In the genomic region with DNA sequence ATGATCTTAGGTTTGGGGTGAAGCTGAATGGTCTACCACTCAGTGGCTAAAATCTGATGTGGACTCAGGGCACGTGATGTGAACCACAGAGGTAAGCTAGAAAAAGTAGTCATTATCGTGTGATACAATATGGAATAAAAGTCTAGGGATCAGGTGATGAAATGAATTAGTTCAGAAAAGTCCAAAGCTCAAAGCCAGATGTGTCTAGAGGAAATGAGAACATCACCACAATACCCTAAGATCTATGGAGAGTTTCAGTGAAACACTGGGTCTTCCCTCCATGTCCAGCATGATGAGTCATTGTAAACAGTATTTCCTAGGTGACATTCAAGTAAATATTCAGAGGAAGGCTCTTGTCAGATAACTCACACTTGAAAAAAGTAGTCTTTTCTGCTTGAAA, we compare ENCODE assay signal across 1 cellular context.
TF ChIP-seq lines count a peak whose summit lies in the region.

No MANE protein-coding gene starts in this region.

TF ChIP-seq in K562, 482 proteins besides CTCF, POLR2A, EP300 and RAD21 (continued from another document and continues in another):
- TF ChIP-seq, protein P1, sequence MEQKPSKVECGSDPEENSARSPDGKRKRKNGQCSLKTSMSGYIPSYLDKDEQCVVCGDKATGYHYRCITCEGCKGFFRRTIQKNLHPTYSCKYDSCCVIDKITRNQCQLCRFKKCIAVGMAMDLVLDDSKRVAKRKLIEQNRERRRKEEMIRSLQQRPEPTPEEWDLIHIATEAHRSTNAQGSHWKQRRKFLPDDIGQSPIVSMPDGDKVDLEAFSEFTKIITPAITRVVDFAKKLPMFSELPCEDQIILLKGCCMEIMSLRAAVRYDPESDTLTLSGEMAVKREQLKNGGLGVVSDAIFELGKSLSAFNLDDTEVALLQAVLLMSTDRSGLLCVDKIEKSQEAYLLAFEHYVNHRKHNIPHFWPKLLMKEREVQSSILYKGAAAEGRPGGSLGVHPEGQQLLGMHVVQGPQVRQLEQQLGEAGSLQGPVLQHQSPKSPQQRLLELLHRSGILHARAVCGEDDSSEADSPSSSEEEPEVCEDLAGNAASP (IDR thresholded peaks at IDR 0.05): no peak
- TF ChIP-seq TARDBP (IDR thresholded peaks at IDR 0.05): no peak
- TF ChIP-seq, protein P2, sequence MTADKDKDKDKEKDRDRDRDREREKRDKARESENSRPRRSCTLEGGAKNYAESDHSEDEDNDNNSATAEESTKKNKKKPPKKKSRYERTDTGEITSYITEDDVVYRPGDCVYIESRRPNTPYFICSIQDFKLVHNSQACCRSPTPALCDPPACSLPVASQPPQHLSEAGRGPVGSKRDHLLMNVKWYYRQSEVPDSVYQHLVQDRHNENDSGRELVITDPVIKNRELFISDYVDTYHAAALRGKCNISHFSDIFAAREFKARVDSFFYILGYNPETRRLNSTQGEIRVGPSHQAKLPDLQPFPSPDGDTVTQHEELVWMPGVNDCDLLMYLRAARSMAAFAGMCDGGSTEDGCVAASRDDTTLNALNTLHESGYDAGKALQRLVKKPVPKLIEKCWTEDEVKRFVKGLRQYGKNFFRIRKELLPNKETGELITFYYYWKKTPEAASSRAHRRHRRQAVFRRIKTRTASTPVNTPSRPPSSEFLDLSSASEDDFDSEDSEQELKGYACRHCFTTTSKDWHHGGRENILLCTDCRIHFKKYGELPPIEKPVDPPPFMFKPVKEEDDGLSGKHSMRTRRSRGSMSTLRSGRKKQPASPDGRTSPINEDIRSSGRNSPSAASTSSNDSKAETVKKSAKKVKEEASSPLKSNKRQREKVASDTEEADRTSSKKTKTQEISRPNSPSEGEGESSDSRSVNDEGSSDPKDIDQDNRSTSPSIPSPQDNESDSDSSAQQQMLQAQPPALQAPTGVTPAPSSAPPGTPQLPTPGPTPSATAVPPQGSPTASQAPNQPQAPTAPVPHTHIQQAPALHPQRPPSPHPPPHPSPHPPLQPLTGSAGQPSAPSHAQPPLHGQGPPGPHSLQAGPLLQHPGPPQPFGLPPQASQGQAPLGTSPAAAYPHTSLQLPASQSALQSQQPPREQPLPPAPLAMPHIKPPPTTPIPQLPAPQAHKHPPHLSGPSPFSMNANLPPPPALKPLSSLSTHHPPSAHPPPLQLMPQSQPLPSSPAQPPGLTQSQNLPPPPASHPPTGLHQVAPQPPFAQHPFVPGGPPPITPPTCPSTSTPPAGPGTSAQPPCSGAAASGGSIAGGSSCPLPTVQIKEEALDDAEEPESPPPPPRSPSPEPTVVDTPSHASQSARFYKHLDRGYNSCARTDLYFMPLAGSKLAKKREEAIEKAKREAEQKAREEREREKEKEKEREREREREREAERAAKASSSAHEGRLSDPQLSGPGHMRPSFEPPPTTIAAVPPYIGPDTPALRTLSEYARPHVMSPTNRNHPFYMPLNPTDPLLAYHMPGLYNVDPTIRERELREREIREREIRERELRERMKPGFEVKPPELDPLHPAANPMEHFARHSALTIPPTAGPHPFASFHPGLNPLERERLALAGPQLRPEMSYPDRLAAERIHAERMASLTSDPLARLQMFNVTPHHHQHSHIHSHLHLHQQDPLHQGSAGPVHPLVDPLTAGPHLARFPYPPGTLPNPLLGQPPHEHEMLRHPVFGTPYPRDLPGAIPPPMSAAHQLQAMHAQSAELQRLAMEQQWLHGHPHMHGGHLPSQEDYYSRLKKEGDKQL (CRISPR knock-in tag; IDR thresholded peaks at IDR 0.05; ENCODE audit: borderline replicate concordance): no peak
- TF ChIP-seq, protein P3, sequence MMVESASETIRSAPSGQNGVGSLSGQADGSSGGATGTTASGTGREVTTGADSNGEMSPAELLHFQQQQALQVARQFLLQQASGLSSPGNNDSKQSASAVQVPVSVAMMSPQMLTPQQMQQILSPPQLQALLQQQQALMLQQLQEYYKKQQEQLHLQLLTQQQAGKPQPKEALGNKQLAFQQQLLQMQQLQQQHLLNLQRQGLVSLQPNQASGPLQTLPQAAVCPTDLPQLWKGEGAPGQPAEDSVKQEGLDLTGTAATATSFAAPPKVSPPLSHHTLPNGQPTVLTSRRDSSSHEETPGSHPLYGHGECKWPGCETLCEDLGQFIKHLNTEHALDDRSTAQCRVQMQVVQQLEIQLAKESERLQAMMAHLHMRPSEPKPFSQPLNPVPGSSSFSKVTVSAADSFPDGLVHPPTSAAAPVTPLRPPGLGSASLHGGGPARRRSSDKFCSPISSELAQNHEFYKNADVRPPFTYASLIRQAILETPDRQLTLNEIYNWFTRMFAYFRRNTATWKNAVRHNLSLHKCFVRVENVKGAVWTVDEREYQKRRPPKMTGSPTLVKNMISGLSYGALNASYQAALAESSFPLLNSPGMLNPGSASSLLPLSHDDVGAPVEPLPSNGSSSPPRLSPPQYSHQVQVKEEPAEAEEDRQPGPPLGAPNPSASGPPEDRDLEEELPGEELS (CRISPR knock-in tag; IDR thresholded peaks at IDR 0.05; ENCODE audit: borderline replicate concordance): no peak
- no peak for TF ChIP-seq RBBP5 (IDR thresholded peaks at IDR 0.05; ENCODE audit: borderline replicate concordance, insufficient read depth, low read length, poor library complexity, severe bottlenecking)
- no peak for TF ChIP-seq SRSF1 (IDR thresholded peaks at IDR 0.05; ENCODE audit: low read depth, low read length)
- TF ChIP-seq CREBBP (IDR thresholded peaks at IDR 0.05; ENCODE audit: low read depth, low read length): no peak
- no peak for TF ChIP-seq MAFF (IDR thresholded peaks at IDR 0.05; ENCODE audit: low read length)
- no peak for TF ChIP-seq RBM25 (IDR thresholded peaks at IDR 0.05; ENCODE audit: low read depth, low read length, severe bottlenecking)
- TF ChIP-seq ZNF232 (CRISPR knock-in tag; IDR thresholded peaks at IDR 0.05): no peak
- no peak for TF ChIP-seq ELF1 (tag; IDR thresholded peaks at IDR 0.05)
- TF ChIP-seq, protein P4, sequence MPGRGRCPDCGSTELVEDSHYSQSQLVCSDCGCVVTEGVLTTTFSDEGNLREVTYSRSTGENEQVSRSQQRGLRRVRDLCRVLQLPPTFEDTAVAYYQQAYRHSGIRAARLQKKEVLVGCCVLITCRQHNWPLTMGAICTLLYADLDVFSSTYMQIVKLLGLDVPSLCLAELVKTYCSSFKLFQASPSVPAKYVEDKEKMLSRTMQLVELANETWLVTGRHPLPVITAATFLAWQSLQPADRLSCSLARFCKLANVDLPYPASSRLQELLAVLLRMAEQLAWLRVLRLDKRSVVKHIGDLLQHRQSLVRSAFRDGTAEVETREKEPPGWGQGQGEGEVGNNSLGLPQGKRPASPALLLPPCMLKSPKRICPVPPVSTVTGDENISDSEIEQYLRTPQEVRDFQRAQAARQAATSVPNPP (IDR thresholded peaks at IDR 0.05; ENCODE audit: borderline replicate concordance, insufficient read depth, insufficient read length): no peak
- peak; percentile 99 for TF ChIP-seq FOXJ2 (tag; IDR thresholded peaks at IDR 0.05)
- no peak for TF ChIP-seq ZNF431 (CRISPR knock-in tag; IDR thresholded peaks at IDR 0.05)
- TF ChIP-seq JUN (IDR thresholded peaks at IDR 0.05; ENCODE audit: borderline replicate concordance, low read depth, low read length): peak; percentile 73; the same call in 1 of the 2 replicates
- no peak for TF ChIP-seq JUN (CRISPR knock-in tag; IDR thresholded peaks at IDR 0.05; ENCODE audit: borderline replicate concordance)
- TF ChIP-seq, protein P5, sequence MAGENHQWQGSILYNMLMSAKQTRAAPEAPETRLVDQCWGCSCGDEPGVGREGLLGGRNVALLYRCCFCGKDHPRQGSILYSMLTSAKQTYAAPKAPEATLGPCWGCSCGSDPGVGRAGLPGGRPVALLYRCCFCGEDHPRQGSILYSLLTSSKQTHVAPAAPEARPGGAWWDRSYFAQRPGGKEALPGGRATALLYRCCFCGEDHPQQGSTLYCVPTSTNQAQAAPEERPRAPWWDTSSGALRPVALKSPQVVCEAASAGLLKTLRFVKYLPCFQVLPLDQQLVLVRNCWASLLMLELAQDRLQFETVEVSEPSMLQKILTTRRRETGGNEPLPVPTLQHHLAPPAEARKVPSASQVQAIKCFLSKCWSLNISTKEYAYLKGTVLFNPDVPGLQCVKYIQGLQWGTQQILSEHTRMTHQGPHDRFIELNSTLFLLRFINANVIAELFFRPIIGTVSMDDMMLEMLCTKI (IDR thresholded peaks at IDR 0.05; ENCODE audit: partially characterized antibody): no peak
- TF ChIP-seq, protein P6, sequence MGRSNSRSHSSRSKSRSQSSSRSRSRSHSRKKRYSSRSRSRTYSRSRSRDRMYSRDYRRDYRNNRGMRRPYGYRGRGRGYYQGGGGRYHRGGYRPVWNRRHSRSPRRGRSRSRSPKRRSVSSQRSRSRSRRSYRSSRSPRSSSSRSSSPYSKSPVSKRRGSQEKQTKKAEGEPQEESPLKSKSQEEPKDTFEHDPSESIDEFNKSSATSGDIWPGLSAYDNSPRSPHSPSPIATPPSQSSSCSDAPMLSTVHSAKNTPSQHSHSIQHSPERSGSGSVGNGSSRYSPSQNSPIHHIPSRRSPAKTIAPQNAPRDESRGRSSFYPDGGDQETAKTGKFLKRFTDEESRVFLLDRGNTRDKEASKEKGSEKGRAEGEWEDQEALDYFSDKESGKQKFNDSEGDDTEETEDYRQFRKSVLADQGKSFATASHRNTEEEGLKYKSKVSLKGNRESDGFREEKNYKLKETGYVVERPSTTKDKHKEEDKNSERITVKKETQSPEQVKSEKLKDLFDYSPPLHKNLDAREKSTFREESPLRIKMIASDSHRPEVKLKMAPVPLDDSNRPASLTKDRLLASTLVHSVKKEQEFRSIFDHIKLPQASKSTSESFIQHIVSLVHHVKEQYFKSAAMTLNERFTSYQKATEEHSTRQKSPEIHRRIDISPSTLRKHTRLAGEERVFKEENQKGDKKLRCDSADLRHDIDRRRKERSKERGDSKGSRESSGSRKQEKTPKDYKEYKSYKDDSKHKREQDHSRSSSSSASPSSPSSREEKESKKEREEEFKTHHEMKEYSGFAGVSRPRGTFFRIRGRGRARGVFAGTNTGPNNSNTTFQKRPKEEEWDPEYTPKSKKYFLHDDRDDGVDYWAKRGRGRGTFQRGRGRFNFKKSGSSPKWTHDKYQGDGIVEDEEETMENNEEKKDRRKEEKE (IDR thresholded peaks at IDR 0.05; ENCODE audit: borderline replicate concordance in 1 of 2, control insufficient read depth in 1 of 2, low read depth in 2 of 2, low read length in 1 of 2): no peak
- TF ChIP-seq PCBP1 (IDR thresholded peaks at IDR 0.05; ENCODE audit: low read depth, low read length, poor library complexity, severe bottlenecking): no peak
- TF ChIP-seq POLR3G (IDR thresholded peaks at IDR 0.05; ENCODE audit: extremely low read depth, insufficient read length, insufficient replicate concordance): no peak
- peak; percentile 78; the same call in 1 of the 2 replicates for TF ChIP-seq FOXJ3 (CRISPR knock-in tag; IDR thresholded peaks at IDR 0.05)
- no peak for TF ChIP-seq KDM4B (IDR thresholded peaks at IDR 0.05; ENCODE audit: borderline replicate concordance in 2 of 2, low read depth in 1 of 2)
- TF ChIP-seq ZKSCAN8 (CRISPR knock-in tag; IDR thresholded peaks at IDR 0.05): no peak
- TF ChIP-seq, protein P7, sequence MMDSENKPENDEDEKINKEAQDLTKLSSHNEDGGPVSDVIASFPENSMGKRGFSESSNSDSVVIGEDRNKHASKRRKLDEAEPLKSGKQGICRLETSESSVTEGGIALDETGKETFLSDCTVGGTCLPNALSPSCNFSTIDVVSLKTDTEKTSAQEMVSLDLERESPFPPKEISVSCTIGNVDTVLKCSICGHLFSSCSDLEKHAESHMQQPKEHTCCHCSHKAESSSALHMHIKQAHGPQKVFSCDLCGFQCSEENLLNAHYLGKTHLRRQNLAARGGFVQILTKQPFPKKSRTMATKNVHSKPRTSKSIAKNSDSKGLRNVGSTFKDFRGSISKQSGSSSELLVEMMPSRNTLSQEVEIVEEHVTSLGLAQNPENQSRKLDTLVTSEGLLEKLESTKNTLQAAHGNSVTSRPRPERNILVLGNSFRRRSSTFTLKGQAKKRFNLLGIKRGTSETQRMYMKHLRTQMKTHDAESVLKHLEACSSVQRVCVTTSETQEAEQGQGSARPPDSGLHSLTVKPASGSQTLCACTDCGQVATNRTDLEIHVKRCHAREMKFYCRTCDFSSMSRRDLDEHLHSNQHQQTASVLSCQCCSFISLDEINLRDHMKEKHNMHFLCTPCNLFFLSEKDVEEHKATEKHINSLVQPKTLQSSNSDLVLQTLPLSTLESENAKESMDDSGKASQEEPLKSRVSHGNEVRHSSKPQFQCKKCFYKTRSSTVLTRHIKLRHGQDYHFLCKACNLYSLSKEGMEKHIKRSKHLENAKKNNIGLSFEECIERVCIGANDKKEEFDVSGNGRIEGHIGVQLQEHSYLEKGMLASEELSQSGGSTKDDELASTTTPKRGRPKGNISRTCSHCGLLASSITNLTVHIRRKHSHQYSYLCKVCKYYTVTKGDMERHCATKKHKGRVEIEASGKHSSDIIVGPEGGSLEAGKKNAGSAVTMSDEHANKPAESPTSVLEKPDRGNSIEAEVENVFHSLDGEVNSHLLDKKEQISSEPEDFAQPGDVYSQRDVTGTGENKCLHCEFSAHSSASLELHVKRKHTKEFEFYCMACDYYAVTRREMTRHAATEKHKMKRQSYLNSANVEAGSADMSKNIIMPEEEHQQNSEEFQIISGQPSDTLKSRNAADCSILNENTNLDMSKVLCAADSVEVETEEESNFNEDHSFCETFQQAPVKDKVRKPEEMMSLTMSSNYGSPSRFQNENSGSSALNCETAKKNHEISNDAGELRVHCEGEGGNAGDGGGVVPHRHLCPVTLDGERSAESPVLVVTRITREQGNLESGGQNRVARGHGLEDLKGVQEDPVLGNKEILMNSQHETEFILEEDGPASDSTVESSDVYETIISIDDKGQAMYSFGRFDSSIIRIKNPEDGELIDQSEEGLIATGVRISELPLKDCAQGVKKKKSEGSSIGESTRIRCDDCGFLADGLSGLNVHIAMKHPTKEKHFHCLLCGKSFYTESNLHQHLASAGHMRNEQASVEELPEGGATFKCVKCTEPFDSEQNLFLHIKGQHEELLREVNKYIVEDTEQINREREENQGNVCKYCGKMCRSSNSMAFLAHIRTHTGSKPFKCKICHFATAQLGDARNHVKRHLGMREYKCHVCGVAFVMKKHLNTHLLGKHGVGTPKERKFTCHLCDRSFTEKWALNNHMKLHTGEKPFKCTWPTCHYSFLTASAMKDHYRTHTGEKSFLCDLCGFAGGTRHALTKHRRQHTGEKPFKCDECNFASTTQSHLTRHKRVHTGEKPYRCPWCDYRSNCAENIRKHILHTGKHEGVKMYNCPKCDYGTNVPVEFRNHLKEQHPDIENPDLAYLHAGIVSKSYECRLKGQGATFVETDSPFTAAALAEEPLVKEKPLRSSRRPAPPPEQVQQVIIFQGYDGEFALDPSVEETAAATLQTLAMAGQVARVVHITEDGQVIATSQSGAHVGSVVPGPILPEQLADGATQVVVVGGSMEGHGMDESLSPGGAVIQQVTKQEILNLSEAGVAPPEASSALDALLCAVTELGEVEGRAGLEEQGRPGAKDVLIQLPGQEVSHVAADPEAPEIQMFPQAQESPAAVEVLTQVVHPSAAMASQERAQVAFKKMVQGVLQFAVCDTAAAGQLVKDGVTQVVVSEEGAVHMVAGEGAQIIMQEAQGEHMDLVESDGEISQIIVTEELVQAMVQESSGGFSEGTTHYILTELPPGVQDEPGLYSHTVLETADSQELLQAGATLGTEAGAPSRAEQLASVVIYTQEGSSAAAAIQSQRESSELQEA (IDR thresholded peaks at IDR 0.05; ENCODE audit: low read depth): no peak
- no peak for TF ChIP-seq KLF16 (IDR thresholded peaks at IDR 0.05)
- TF ChIP-seq NFATC3 (IDR thresholded peaks at IDR 0.05): no peak
- TF ChIP-seq SMC3 (conservative IDR thresholded peaks at IDR 0.05; ENCODE audit: insufficient read depth, low read depth, low read length): no peak
- TF ChIP-seq NR2C2 (CRISPR knock-in tag; IDR thresholded peaks at IDR 0.05): no peak
- TF ChIP-seq NR2C2 (tag; IDR thresholded peaks at IDR 0.05): no peak
- TF ChIP-seq, protein P8, sequence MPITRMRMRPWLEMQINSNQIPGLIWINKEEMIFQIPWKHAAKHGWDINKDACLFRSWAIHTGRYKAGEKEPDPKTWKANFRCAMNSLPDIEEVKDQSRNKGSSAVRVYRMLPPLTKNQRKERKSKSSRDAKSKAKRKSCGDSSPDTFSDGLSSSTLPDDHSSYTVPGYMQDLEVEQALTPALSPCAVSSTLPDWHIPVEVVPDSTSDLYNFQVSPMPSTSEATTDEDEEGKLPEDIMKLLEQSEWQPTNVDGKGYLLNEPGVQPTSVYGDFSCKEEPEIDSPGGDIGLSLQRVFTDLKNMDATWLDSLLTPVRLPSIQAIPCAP (CRISPR knock-in tag; IDR thresholded peaks at IDR 0.05; ENCODE audit: borderline replicate concordance): no peak
- no peak for TF ChIP-seq ZNF699 (CRISPR knock-in tag; IDR thresholded peaks at IDR 0.05; ENCODE audit: insufficient replicate concordance)
